8 cellular contexts compared by ENCODE assay signal in genomic region chr3:122772827-122773226, GRCh38.
"Had no signal": no experiment of that assay in that cellular context is flagged by ENCODE, and none has a peak within 500 bp of the region (broad histone marks: within the 10 kb centered on the region; RNA-seq: fewer than 3 reads in every experiment).

No MANE protein-coding gene starts in this region.

- FAIRE-seq: HTR-8/SVneo had no signal

- H3K4me3 ChIP-seq: GM23248, HAP-1 had no signal

- H3K4me1 ChIP-seq: HAP-1 had no signal

- H3K36me3 ChIP-seq: HAP-1 had no signal

- H3K27ac ChIP-seq: GM23248 had no signal

- ATAC-seq: HCT116 had no signal

- H2AFZ ChIP-seq: GM23248 had no signal

- H3K9ac ChIP-seq: GM23248 had no signal

- H3K9me3 ChIP-seq: HAP-1 had no signal

- DNase-seq: GM23248, GOT3, H7, IMR-90, KBM-7 had no signal
